8 cellular contexts compared by ENCODE assay signal in genomic region chr6:1524040-1524480, GRCh38.
DNase-seq lines count a peak whose midpoint lies in the region; ATAC-seq and FAIRE-seq lines count a peak whose summit lies in the region.

No MANE protein-coding gene starts in this region.

- no peaks in the 10 kb centered on the region for H3K36me3 Mint-ChIP-seq in central memory CD8-positive, alpha-beta T cell (ENCODE audit: insufficient read depth)

- no peaks in the 10 kb centered on the region for H3K9me3 Mint-ChIP-seq in central memory CD8-positive, alpha-beta T cell

- peak; percentile 40 for DNase-seq in GM19239 (ENCODE audit: insufficient read length, low spot score)
- peak; percentile 66 to 73 for DNase-seq in activated CD4-positive, alpha-beta T cell treated with anti-CD3 and anti-CD28 coated beads for 24 hours (ENCODE audit: low read depth in 2 of 2)
- peak; percentile 60 to 66 for DNase-seq in central memory CD8-positive, alpha-beta T cell (ENCODE audit: low spot score in 2 of 2)
- peak; percentile 48 for DNase-seq in kidney tubule cell (ENCODE audit: low spot score)
- peak; percentile 84 for DNase-seq in stimulated activated CD4-positive, alpha-beta T cell treated with anti-CD3 and anti-CD28 coated beads, Interleukin-4, amount 100 ng/mL, for 1 hour

- H3K27me3 Mint-ChIP-seq in central memory CD8-positive, alpha-beta T cell: peaks cover 22% of the 10 kb centered on the region

- peak; percentile 76 for ATAC-seq in central memory CD8-positive, alpha-beta T cell (replicated peaks; ENCODE audit: extremely low read depth, poor library complexity, severe bottlenecking)
- no peak for ATAC-seq in HG02973 (IDR thresholded peaks at IDR 0.05; ENCODE audit: unreplicated experiment)
- ATAC-seq in HG02840 (IDR thresholded peaks at IDR 0.05; ENCODE audit: low FRiP score, unreplicated experiment): no peak
- ATAC-seq in GM18909 (IDR thresholded peaks at IDR 0.05; ENCODE audit: poor library complexity, unreplicated experiment): no peak

- H3K4me1 Mint-ChIP-seq in central memory CD8-positive, alpha-beta T cell: peaks cover 31% of the 10 kb centered on the region

- H3K4me3 Mint-ChIP-seq in central memory CD8-positive, alpha-beta T cell: peak overlapping the region; percentile 62

- no peak overlapping the region for H3K27ac Mint-ChIP-seq in central memory CD8-positive, alpha-beta T cell (ENCODE audit: low read depth)

- FAIRE-seq in GM19239 (lab: Jason Lieb, UNC): no peak
